ENCODE assay signal across 34 cellular contexts in the genomic region with DNA sequence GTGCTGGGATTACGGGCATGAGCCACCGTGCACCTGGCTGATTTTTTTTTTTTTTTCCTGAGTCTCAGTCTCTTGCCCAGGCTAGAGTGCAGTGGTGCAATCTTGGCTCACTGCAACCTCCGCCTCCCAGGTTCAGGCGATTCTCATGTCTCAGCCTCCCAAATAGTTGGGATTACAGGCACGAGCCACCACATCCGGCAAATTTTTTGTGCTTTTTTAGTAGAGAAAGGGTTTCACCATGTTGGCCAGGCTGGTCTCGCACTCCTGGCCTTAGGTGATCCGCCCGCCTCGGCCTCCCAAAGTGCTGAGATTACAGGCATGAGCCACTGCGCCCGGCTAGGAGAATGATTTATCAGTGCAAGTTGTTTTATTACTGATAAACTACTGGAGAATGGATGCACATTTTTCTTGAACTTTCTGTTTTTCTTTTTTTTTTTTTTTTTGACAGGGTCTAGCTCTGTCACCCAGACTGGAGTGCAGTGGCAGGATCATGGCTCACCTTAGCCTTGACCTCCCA.
"Had no signal": no experiment of that assay in that cellular context is flagged by ENCODE, and none has a peak within 500 bp of the region (broad histone marks: within the 10 kb centered on the region; RNA-seq: fewer than 3 reads in every experiment).

No MANE protein-coding gene starts in this region.

- H3K4me3 ChIP-seq: Peyer's patch had no signal

- H3K36me3 ChIP-seq: brain microvascular endothelial cell, Peyer's patch had no signal

- H3K27ac ChIP-seq: brain microvascular endothelial cell, Peyer's patch, RWPE1, VCaP had no signal

- H3K27me3 ChIP-seq: brain microvascular endothelial cell, Peyer's patch had no signal

- H3K9me3 ChIP-seq: Peyer's patch had no signal

- H3K4me1 ChIP-seq: Peyer's patch had no signal

- DNase-seq: activated CD4-positive, alpha-beta memory T cell treated with anti-CD3 and anti-CD28 coated beads, Interleukin-2, amount 10 ng/mL, durations not matched to agents 7 days and 5 days; activated CD4-positive, alpha-beta T cell treated with anti-CD3 and anti-CD28 coated beads for 1 hour; activated CD4-positive, alpha-beta T cell treated with anti-CD3 and anti-CD28 coated beads for 48 hours; activated CD4-positive, CD25-positive, alpha-beta regulatory T cell; activated CD8-positive, alpha-beta memory T cell treated with anti-CD3 and anti-CD28 coated beads for 24 hours; activated CD8-positive, alpha-beta memory T cell treated with anti-CD3 and anti-CD28 coated beads, Interleukin-2, amount 10 ng/mL, durations not matched to agents 7 days and 5 days; activated CD8-positive, alpha-beta memory T cell treated with anti-CD3 and anti-CD28 coated beads, Interleukin-2, amount 50 U/mL, for 48 hours; activated effector memory CD4-positive, alpha-beta T cell treated with Interleukin-2 at 50 U/mL for 16 hours; activated naive CD4-positive, alpha-beta T cell treated with anti-CD3 and anti-CD28 coated beads, Interleukin-2, amount 10 ng/mL, durations not matched to agents 7 days and 5 days; activated naive CD8-positive, alpha-beta T cell treated with anti-CD3 and anti-CD28 coated beads, Interleukin-2, amount 50 U/mL, for 24 hours; activated T-cell treated with anti-CD3 and anti-CD28 coated beads, Interleukin-2, amount 50 U/mL, for 48 hours; amniotic stem cell; aorta; brain microvascular endothelial cell; central memory CD4-positive, alpha-beta T cell; Karpas-422; NCI-H1048; NCI-H1105 treated with DMSO at 0.1 percent for 48 hours; NCI-H1436; NCI-H1694; NCI-H1930; NCI-H2081 treated with DMSO at 0.1 percent for 48 hours; NCI-H345; NCI-H524 treated with DMSO at 0.1 percent for 48 hours; PC-3; Peyer's patch; SIG-M5; T-helper 1 cell; T-helper 2 cell; T-helper 9 cell had no signal

- ATAC-seq: activated CD8-positive, alpha-beta memory T cell treated with anti-CD3 and anti-CD28 coated beads, Interleukin-2, amount 10 ng/mL, durations not matched to agents 7 days and 5 days; activated naive CD8-positive, alpha-beta T cell treated with anti-CD3 and anti-CD28 coated beads, Interleukin-2, amount 50 U/mL, for 24 hours; PC-3; Right ventricle myocardium inferior; SK-N-SH treated with all-trans-retinoic acid at 6 μM for 48 hours had no signal
